In the genomic region with DNA sequence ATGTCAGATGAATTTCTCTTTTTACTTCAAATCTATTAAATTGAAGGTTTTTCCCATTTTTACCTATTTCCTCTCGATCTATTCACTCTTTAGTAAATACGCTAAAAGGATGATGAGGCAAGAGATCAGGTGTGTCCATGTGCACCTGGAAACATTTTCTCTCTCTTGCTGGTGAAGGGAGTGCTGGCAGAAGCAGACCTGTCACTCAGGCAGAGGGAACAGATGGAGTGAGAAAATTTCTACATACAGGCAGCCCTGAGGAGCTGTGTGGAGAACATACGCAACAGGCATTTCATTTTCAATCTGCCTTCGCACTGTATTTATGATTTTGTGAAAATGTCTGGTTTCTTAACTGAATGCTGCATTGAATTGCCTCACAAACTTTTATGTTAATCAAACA, we compare ENCODE assay signal across 21 cellular contexts.
"Had no signal": no experiment of that assay in that cellular context is flagged by ENCODE, and none has a peak within 500 bp of the region (broad histone marks: within the 10 kb centered on the region; RNA-seq: fewer than 3 reads in every experiment).

No MANE protein-coding gene starts in this region.

- H3K27ac Mint-ChIP-seq: activated CD4-positive, alpha-beta memory T cell treated with anti-CD3 and anti-CD28 coated beads for 36 hours; activated naive CD4-positive, alpha-beta T cell treated with anti-CD3 and anti-CD28 coated beads, Interleukin-2, amount 10 ng/mL, durations not matched to agents 7 days and 5 days; activated naive CD8-positive, alpha-beta T cell treated with anti-CD3 and anti-CD28 coated beads, Interleukin-2, amount 10 ng/mL, durations not matched to agents 7 days and 5 days; activated T-helper 1 cell treated with anti-CD3 and anti-CD28 coated beads, Interleukin-12 subunit alpha, Interleukin-12 subunit beta, Interleukin-2, Interleukin-4 antibody, amounts not matched to agents 30 ng/mL and 10 ng/mL and 1 ng/mL, durations not matched to agents 14 hours and 24 hours and 36 hours; effector memory CD8-positive, alpha-beta T cell; nephron; stimulated activated naive B cell treated with anti-CD40 and anti-IgM and Interleukin-4, amounts not matched to agents 10 μg/mL and 1 μg/mL and 100 μg/mL, for 72 hours had no signal

- H3K27me3 Mint-ChIP-seq: activated CD4-positive, alpha-beta memory T cell treated with anti-CD3 and anti-CD28 coated beads for 36 hours; activated naive CD4-positive, alpha-beta T cell treated with anti-CD3 and anti-CD28 coated beads, Interleukin-2, amount 10 ng/mL, durations not matched to agents 7 days and 5 days; activated naive CD8-positive, alpha-beta T cell treated with anti-CD3 and anti-CD28 coated beads, Interleukin-2, amount 10 ng/mL, durations not matched to agents 7 days and 5 days; effector memory CD8-positive, alpha-beta T cell; stimulated activated naive B cell treated with anti-CD40 and anti-IgM and Interleukin-4, amounts not matched to agents 10 μg/mL and 1 μg/mL and 100 μg/mL, for 72 hours had no signal

- H3K4me3 Mint-ChIP-seq: activated CD4-positive, alpha-beta memory T cell treated with anti-CD3 and anti-CD28 coated beads for 36 hours; activated naive CD4-positive, alpha-beta T cell treated with anti-CD3 and anti-CD28 coated beads, Interleukin-2, amount 10 ng/mL, durations not matched to agents 7 days and 5 days; activated naive CD8-positive, alpha-beta T cell treated with anti-CD3 and anti-CD28 coated beads, Interleukin-2, amount 10 ng/mL, durations not matched to agents 7 days and 5 days; activated T-helper 1 cell treated with anti-CD3 and anti-CD28 coated beads, Interleukin-12 subunit alpha, Interleukin-12 subunit beta, Interleukin-2, Interleukin-4 antibody, amounts not matched to agents 30 ng/mL and 10 ng/mL and 1 ng/mL, durations not matched to agents 14 hours and 24 hours and 36 hours; effector memory CD8-positive, alpha-beta T cell; nephron; stimulated activated naive B cell treated with anti-CD40 and anti-IgM and Interleukin-4, amounts not matched to agents 10 μg/mL and 1 μg/mL and 100 μg/mL, for 72 hours had no signal

- H3K4me1 Mint-ChIP-seq: activated naive CD4-positive, alpha-beta T cell treated with anti-CD3 and anti-CD28 coated beads, Interleukin-2, amount 10 ng/mL, durations not matched to agents 7 days and 5 days; activated naive CD8-positive, alpha-beta T cell treated with anti-CD3 and anti-CD28 coated beads, Interleukin-2, amount 10 ng/mL, durations not matched to agents 7 days and 5 days; nephron had no signal

- H3K36me3 Mint-ChIP-seq: activated CD4-positive, alpha-beta memory T cell treated with anti-CD3 and anti-CD28 coated beads for 36 hours; activated naive CD4-positive, alpha-beta T cell treated with anti-CD3 and anti-CD28 coated beads, Interleukin-2, amount 10 ng/mL, durations not matched to agents 7 days and 5 days; activated naive CD8-positive, alpha-beta T cell treated with anti-CD3 and anti-CD28 coated beads, Interleukin-2, amount 10 ng/mL, durations not matched to agents 7 days and 5 days; stimulated activated naive B cell treated with anti-CD40 and anti-IgM and Interleukin-4, amounts not matched to agents 10 μg/mL and 1 μg/mL and 100 μg/mL, for 72 hours had no signal

- H3K9me3 Mint-ChIP-seq: activated naive CD4-positive, alpha-beta T cell treated with anti-CD3 and anti-CD28 coated beads, Interleukin-2, amount 10 ng/mL, durations not matched to agents 7 days and 5 days; activated naive CD8-positive, alpha-beta T cell treated with anti-CD3 and anti-CD28 coated beads, Interleukin-2, amount 10 ng/mL, durations not matched to agents 7 days and 5 days; activated T-helper 1 cell treated with anti-CD3 and anti-CD28 coated beads, Interleukin-12 subunit alpha, Interleukin-12 subunit beta, Interleukin-2, Interleukin-4 antibody, amounts not matched to agents 30 ng/mL and 10 ng/mL and 1 ng/mL, durations not matched to agents 14 hours and 24 hours and 36 hours; nephron had no signal

- DNase-seq: activated CD4-positive, alpha-beta memory T cell treated with anti-CD3 and anti-CD28 coated beads for 36 hours; activated CD4-positive, alpha-beta T cell treated with anti-CD3 and anti-CD28 coated beads for 4 hours; activated CD8-positive, alpha-beta memory T cell treated with anti-CD3 and anti-CD28 coated beads, Interleukin-2, amount 50 U/mL, for 4 hours; activated gamma-delta T cell; activated naive CD4-positive, alpha-beta T cell treated with anti-CD3 and anti-CD28 coated beads, Interleukin-2, amount 10 ng/mL, durations not matched to agents 7 days and 5 days; activated naive CD8-positive, alpha-beta T cell treated with anti-CD3 and anti-CD28 coated beads, Interleukin-2, amount 10 ng/mL, durations not matched to agents 7 days and 5 days; activated T-cell treated with anti-CD3 and anti-CD28 coated beads, Interleukin-2, amount 50 U/mL, for 1 hour; effector memory CD8-positive, alpha-beta T cell; heart right ventricle; left lung; lower lobe of right lung; mucosa of descending colon; pancreas; psoas muscle; stimulated activated CD4-positive, alpha-beta T cell treated with anti-CD3 and anti-CD28 coated beads, Interleukin-1b, Interleukin-23, amount 100 ng/mL, for 48 hours; stimulated activated CD4-positive, alpha-beta T cell treated with anti-CD3 and anti-CD28 coated beads, Interleukin-4, amount 100 ng/mL, for 4 hours; stimulated activated naive B cell treated with anti-CD40 and anti-IgM and Interleukin-4, amounts not matched to agents 10 μg/mL and 1 μg/mL and 100 μg/mL, for 72 hours; stomach; tibial artery had no signal

- ATAC-seq: effector memory CD8-positive, alpha-beta T cell; heart right ventricle; left lung; lower lobe of right lung; mucosa of descending colon; psoas muscle; stimulated activated naive B cell treated with anti-CD40 and anti-IgM and Interleukin-4, amounts not matched to agents 10 μg/mL and 1 μg/mL and 100 μg/mL, for 72 hours had no signal
